2 cellular contexts compared by ENCODE assay signal in the genomic region with DNA sequence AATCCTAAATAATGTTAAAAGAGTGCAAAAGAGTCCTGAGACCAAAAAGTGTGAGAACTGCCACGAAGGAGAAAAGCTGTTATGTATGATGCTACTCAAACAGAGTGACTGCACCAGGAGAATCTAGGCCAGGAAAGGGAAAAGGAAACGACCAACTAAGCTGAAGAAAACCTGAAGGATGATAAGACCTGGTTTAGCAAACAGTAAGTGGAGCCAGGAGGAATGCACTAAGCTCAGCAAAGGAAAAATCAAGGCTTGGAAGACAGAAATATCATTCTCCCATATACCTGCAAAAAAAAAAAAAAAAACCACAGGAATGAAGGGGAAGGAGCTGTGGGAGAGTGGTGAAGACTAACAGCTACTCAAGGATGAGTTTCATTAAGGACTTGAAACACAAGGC.
TF ChIP-seq lines count a peak whose summit lies in the region.

No MANE protein-coding gene starts in this region.

TF ChIP-seq in HEK293, 187 proteins besides CTCF, POLR2A, EP300 and RAD21:
- TF ChIP-seq ZNF335 (tag by site-specific recombination; conservative IDR thresholded peaks at IDR 0.05) (no peak), MYNN (tag by site-specific recombination; IDR thresholded peaks at IDR 0.05; ENCODE audit: borderline replicate concordance) (no peak), ZNF830 (tag by site-specific recombination; IDR thresholded peaks at IDR 0.05; ENCODE audit: low read depth) (no peak), ZNF654 (tag by site-specific recombination; IDR thresholded peaks at IDR 0.05; ENCODE audit: low read depth) (no peak), ZNF324 (tag by site-specific recombination; IDR thresholded peaks at IDR 0.05) (no peak), IKZF3 (tag by site-specific recombination; IDR thresholded peaks at IDR 0.05) (0 out of 2 replicates have a peak, but pooled peaks have one; percentile 14), ZFP37 (tag by site-specific recombination; IDR thresholded peaks at IDR 0.05) (no peak), ZNF660 (tag by site-specific recombination; IDR thresholded peaks at IDR 0.05) (no peak), ZNF391 (tag by site-specific recombination; IDR thresholded peaks at IDR 0.05; ENCODE audit: borderline replicate concordance, low read depth) (no peak), ZBTB21 (tag by site-specific recombination; IDR thresholded peaks at IDR 0.05) (no peak), ZNF341 (tag by site-specific recombination; IDR thresholded peaks at IDR 0.05; ENCODE audit: low read depth) (no peak), PRDM1 (tag by site-specific recombination; IDR thresholded peaks at IDR 0.05) (peak; percentile 37; the same call in 1 of the 2 replicates), ZNF549 (tag by site-specific recombination; IDR thresholded peaks at IDR 0.05) (no peak)
- TF ChIP-seq, protein P1, sequence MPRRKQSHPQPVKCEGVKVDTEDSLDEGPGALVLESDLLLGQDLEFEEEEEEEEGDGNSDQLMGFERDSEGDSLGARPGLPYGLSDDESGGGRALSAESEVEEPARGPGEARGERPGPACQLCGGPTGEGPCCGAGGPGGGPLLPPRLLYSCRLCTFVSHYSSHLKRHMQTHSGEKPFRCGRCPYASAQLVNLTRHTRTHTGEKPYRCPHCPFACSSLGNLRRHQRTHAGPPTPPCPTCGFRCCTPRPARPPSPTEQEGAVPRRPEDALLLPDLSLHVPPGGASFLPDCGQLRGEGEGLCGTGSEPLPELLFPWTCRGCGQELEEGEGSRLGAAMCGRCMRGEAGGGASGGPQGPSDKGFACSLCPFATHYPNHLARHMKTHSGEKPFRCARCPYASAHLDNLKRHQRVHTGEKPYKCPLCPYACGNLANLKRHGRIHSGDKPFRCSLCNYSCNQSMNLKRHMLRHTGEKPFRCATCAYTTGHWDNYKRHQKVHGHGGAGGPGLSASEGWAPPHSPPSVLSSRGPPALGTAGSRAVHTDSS (tag by site-specific recombination; IDR thresholded peaks at IDR 0.05): no peak
- TF ChIP-seq, protein P2, sequence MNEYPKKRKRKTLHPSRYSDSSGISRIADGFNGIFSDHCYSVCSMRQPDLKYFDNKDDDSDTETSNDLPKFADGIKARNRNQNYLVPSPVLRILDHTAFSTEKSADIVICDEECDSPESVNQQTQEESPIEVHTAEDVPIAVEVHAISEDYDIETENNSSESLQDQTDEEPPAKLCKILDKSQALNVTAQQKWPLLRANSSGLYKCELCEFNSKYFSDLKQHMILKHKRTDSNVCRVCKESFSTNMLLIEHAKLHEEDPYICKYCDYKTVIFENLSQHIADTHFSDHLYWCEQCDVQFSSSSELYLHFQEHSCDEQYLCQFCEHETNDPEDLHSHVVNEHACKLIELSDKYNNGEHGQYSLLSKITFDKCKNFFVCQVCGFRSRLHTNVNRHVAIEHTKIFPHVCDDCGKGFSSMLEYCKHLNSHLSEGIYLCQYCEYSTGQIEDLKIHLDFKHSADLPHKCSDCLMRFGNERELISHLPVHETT (tag by site-specific recombination; IDR thresholded peaks at IDR 0.05): no peak
- TF ChIP-seq, protein P3, sequence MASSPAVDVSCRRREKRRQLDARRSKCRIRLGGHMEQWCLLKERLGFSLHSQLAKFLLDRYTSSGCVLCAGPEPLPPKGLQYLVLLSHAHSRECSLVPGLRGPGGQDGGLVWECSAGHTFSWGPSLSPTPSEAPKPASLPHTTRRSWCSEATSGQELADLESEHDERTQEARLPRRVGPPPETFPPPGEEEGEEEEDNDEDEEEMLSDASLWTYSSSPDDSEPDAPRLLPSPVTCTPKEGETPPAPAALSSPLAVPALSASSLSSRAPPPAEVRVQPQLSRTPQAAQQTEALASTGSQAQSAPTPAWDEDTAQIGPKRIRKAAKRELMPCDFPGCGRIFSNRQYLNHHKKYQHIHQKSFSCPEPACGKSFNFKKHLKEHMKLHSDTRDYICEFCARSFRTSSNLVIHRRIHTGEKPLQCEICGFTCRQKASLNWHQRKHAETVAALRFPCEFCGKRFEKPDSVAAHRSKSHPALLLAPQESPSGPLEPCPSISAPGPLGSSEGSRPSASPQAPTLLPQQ (tag by site-specific recombination; IDR thresholded peaks at IDR 0.05): no peak
- TF ChIP-seq, protein P4, sequence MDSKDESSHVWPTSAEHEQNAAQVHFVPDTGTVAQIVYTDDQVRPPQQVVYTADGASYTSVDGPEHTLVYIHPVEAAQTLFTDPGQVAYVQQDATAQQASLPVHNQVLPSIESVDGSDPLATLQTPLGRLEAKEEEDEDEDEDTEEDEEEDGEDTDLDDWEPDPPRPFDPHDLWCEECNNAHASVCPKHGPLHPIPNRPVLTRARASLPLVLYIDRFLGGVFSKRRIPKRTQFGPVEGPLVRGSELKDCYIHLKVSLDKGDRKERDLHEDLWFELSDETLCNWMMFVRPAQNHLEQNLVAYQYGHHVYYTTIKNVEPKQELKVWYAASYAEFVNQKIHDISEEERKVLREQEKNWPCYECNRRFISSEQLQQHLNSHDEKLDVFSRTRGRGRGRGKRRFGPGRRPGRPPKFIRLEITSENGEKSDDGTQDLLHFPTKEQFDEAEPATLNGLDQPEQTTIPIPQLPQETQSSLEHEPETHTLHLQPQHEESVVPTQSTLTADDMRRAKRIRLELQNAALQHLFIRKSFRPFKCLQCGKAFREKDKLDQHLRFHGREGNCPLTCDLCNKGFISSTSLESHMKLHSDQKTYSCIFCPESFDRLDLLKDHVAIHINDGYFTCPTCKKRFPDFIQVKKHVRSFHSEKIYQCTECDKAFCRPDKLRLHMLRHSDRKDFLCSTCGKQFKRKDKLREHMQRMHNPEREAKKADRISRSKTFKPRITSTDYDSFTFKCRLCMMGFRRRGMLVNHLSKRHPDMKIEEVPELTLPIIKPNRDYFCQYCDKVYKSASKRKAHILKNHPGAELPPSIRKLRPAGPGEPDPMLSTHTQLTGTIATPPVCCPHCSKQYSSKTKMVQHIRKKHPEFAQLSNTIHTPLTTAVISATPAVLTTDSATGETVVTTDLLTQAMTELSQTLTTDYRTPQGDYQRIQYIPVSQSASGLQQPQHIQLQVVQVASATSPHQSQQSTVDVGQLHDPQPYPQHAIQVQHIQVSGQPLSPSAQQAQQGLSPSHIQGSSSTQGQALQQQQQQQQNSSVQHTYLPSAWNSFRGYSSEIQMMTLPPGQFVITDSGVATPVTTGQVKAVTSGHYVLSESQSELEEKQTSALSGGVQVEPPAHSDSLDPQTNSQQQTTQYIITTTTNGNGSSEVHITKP (tag by site-specific recombination; IDR thresholded peaks at IDR 0.05): no peak
TF ChIP-seq in HEK293: peak in this region for 2.

TF ChIP-seq in H1, 55 proteins besides CTCF, POLR2A, EP300 and RAD21:
- TF ChIP-seq ZNF274 (IDR thresholded peaks at IDR 0.05; ENCODE audit: borderline replicate concordance, extremely low read depth, low read length): no peak
TF ChIP-seq in H1: peak in this region for 0.
